ENCODE assay signal across 8 cellular contexts in genomic region chr6:26597821-26598220, GRCh38. TPM values are rescaled to one million over a fixed set of nuclear protein-coding genes. Genes with fewer than 3 reads are reported as not detected.
DNase-seq lines count a peak whose midpoint lies in the region; ATAC-seq and TF ChIP-seq lines count a peak whose summit lies in the region.

No MANE protein-coding gene starts in this region.

- TF ChIP-seq CTCF in AG04450 (IDR thresholded peaks at IDR 0.05; ENCODE audit: low read depth, low read length) (no peak), choroid plexus epithelial cell (conservative IDR thresholded peaks at IDR 0.05; ENCODE audit: low read depth, low read length) (no peak)

- H3K4me1 ChIP-seq in HAP-1 (peaks cover 9% of the 10 kb centered on the region), muscle layer of duodenum (ENCODE audit: control insufficient read depth in 1 of 2, insufficient read depth in 2 of 2, low read length in 2 of 2) (peaks cover 0 to 12% of the 10 kb centered on the region in 2 donors)

- no peak overlapping the region for H3K27ac ChIP-seq in AG04450 (ENCODE audit: low read depth, low read length)
- peak overlapping the region; percentile 89 for H3K27ac ChIP-seq in muscle layer of duodenum (ENCODE audit: low read length)

- POLR2A ChIA-PET in AG04450 (lab: Yijun Ruan, JAX) = no interaction called here

- H3K4me3 ChIP-seq in AG04450 (ENCODE audit: low read depth, low read length) (peak overlapping the region; percentile 99), HAP-1 (peak overlapping the region; percentile 94), choroid plexus epithelial cell (ENCODE audit: low read depth, low read length) (peak overlapping the region; percentile 100), muscle layer of duodenum (ENCODE audit: low read depth in 1 of 2, low read length in 2 of 2) (peak overlapping the region; percentile 92 to 96)

- no peaks in the 10 kb centered on the region for H3K27me3 ChIP-seq in AG04450 (ENCODE audit: control insufficient read depth, insufficient read depth, low read length)
- no peaks in the 10 kb centered on the region for H3K27me3 ChIP-seq in HAP-1 (ENCODE audit: low read depth)
- peaks cover 17% of the 10 kb centered on the region for H3K27me3 ChIP-seq in muscle layer of duodenum (ENCODE audit: low read depth, low read length)

- no peaks in the 10 kb centered on the region; the same call in 1 of the 2 replicates for H3K9me3 ChIP-seq in AG04450 (ENCODE audit: control insufficient read depth, insufficient read depth, low read length)
- no peaks in the 10 kb centered on the region for H3K9me3 ChIP-seq in HAP-1
- H3K9me3 ChIP-seq in muscle layer of duodenum (ENCODE audit: control insufficient read depth in 1 of 2, low read length in 2 of 2) = no peaks in the 10 kb centered on the region

- DNase-seq in AG04450 (ENCODE audit: low read depth, low spot score) = no peak
- no peak for DNase-seq in HAP-1 (ENCODE audit: low spot score in 2 of 2)
- no peak for DNase-seq in choroid plexus epithelial cell (ENCODE audit: low read depth)
- DNase-seq in NCI-H1694 treated with DMSO at 0.1 percent for 48 hours (lab: John Stamatoyannopoulos, UW) = no peak
- no peak for DNase-seq in NCI-H1694 (lab: John Stamatoyannopoulos, UW)

- CTCF ChIA-PET in AG04450 (lab: Charles Lee) = no interaction called here

- H3K36me3 ChIP-seq in HAP-1 (replicated peaks) (peaks cover 25% of the 10 kb centered on the region), muscle layer of duodenum (ENCODE audit: control insufficient read depth in 1 of 2, insufficient read depth in 2 of 2, low read length in 2 of 2) (peaks cover 18 to 23% of the 10 kb centered on the region in 2 donors)

- ATAC-seq in GM21619 (IDR thresholded peaks at IDR 0.05; ENCODE audit: unreplicated experiment) = no peak
- ATAC-seq in HG03571 (IDR thresholded peaks at IDR 0.05; ENCODE audit: unreplicated experiment) = no peak

- in situ Hi-C loops in HAP-1 (cut with MboI; ENCODE audit: low sequenced_read_pairs) = no loop called here

RNA-seq across cellular contexts. Expression of gene ABT1, which starts 1.1 kb away (rescaled TPM):
- 12.8 and 14.9 TPM in 2 replicates for polyA plus RNA-seq in AG04450 (2011; rRNA removed)
- 9.6 and 9.7 TPM in 2 replicates for polyA minus RNA-seq in AG04450 (2011; rRNA and poly(A)+ RNA removed)

RNA-seq across cellular contexts. Expression of gene HMGN4, which starts 59.7 kb away (rescaled TPM):
- polyA plus RNA-seq in AG04450 (2011; rRNA removed) = 59.0 and 72.3 TPM in 2 replicates
- polyA minus RNA-seq in AG04450 (2011; rRNA and poly(A)+ RNA removed) = 18.6 and 27.4 TPM in 2 replicates
